Comparison of ENCODE assay signal across 17 cellular contexts in genomic region chr5:14488697-14489096, GRCh38.
DNase-seq lines count a peak whose midpoint lies in the region; ATAC-seq and TF ChIP-seq lines count a peak whose summit lies in the region.
"Had no signal": no experiment of that assay in that cellular context is flagged by ENCODE, and none has a peak within 500 bp of the region (broad histone marks: within the 10 kb centered on the region; RNA-seq: fewer than 3 reads in every experiment).

No MANE protein-coding gene starts in this region.

- H3K36me3 Mint-ChIP-seq in IgD-negative memory B cell (peaks cover 17% of the 10 kb centered on the region), naive B cell (peaks cover 49 to 53% of the 10 kb centered on the region in 2 donors), chondrocyte (ENCODE audit: low read depth) (peaks cover 56% of the 10 kb centered on the region)
- H3K36me3 Mint-ChIP-seq: CD8-positive, alpha-beta T cell had no signal

- TF ChIP-seq CTCF in chondrocyte (IDR thresholded peaks at IDR 0.05) (no peak), GM13977 (IDR thresholded peaks at IDR 0.05; ENCODE audit: extremely low read depth, insufficient read depth, missing control alignments) (no peak)

- H3K27me3 Mint-ChIP-seq in IgD-negative memory B cell (no peaks in the 10 kb centered on the region), naive B cell (no peaks in the 10 kb centered on the region), chondrocyte (ENCODE audit: low read depth) (no peaks in the 10 kb centered on the region)
- H3K27me3 Mint-ChIP-seq: B cell had no signal

- intact Hi-C loops in left ventricle myocardium superior (cut with micrococcal nuclease) = no loop called here

- no peak overlapping the region for H3K4me3 Mint-ChIP-seq in IgD-negative memory B cell
- no peak overlapping the region for H3K4me3 Mint-ChIP-seq in naive B cell
- no peak overlapping the region for H3K4me3 Mint-ChIP-seq in chondrocyte (ENCODE audit: unreplicated experiment)
- H3K4me3 Mint-ChIP-seq: B cell; CD8-positive, alpha-beta T cell had no signal

- H3K9me3 Mint-ChIP-seq in IgD-negative memory B cell (no peaks in the 10 kb centered on the region), naive B cell (no peaks in the 10 kb centered on the region), chondrocyte (ENCODE audit: low read depth) (no peaks in the 10 kb centered on the region)
- H3K9me3 Mint-ChIP-seq: CD8-positive, alpha-beta T cell had no signal

- in situ Hi-C loops in GM13977 (cut with MboI; ENCODE audit: low pct_unique_long_range_greater_than_20kb, low sequenced_read_pairs, unreplicated experiment) = no loop called here

- H3K27ac Mint-ChIP-seq in IgD-negative memory B cell (peak overlapping the region; percentile 55 to 84 (median 78)), naive B cell (peak overlapping the region in 4 of 6 donors; percentile 3 to 33 (median 22)), chondrocyte (ENCODE audit: unreplicated experiment) (no peak overlapping the region)
- H3K27ac Mint-ChIP-seq: B cell; CD8-positive, alpha-beta T cell had no signal

- ATAC-seq in naive B cell (ENCODE audit: low read depth in 2 of 2) (no peak), left ventricle myocardium superior (no peak)
- ATAC-seq: CD8-positive, alpha-beta T cell; K562 had no signal

- DNase-seq in GDM1 (lab: John Stamatoyannopoulos, UW) = peak; percentile 28
- DNase-seq in cerebellum (ENCODE audit: low spot score) = peak; percentile 69
- no peak for DNase-seq in naive B cell
- DNase-seq in NCI-H1417 treated with DMSO at 0.1 percent for 48 hours (lab: John Stamatoyannopoulos, UW) = no peak
- DNase-seq in chondrocyte (ENCODE audit: low spot score) = no peak
- no peak for DNase-seq in left ventricle myocardium superior
- DNase-seq in GM13977 (ENCODE audit: low spot score) = no peak
- DNase-seq: CD8-positive, alpha-beta T cell; DMS79 treated with DMSO at 0.1 percent for 48 hours; NCI-H1048; NCI-H1694 treated with DMSO at 0.1 percent for 48 hours; NCI-H345; NCI-H526 treated with DMSO at 0.1 percent for 48 hours; SJCRH30 had no signal

- no peaks in the 10 kb centered on the region for H3K4me1 Mint-ChIP-seq in IgD-negative memory B cell
- peaks cover 0 to 12% (median 0%) of the 10 kb centered on the region in 3 donors for H3K4me1 Mint-ChIP-seq in naive B cell
- H3K4me1 Mint-ChIP-seq in chondrocyte (ENCODE audit: low read depth) = peaks cover 2% of the 10 kb centered on the region
- H3K4me1 Mint-ChIP-seq: B cell had no signal

Comparison
In these comparisons a context has a peak if more than half of its experiments do, and no peak if none do; other contexts are left out.
1. DNase-seq: peak in GDM1 (single experiment) and cerebellum (single experiment); none in naive B cell (single experiment), NCI-H1417 treated with DMSO at 0.1 percent for 48 hours (single experiment), chondrocyte (single experiment), left ventricle myocardium superior (single experiment) and GM13977 (single experiment).